ENCODE assay signal across 28 cellular contexts in genomic region chr1:167856711-167857418, GRCh38. TPM values are rescaled to one million over a fixed set of nuclear protein-coding genes. Genes with fewer than 3 reads are reported as not detected.
"Had no signal": no experiment of that assay in that cellular context is flagged by ENCODE, and none has a peak within 500 bp of the region (broad histone marks: within the 10 kb centered on the region; RNA-seq: fewer than 3 reads in every experiment).

No MANE protein-coding gene starts in this region.

- H3K27me3 Mint-ChIP-seq: stimulated activated naive CD8-positive, alpha-beta T cell treated with anti-CD3 and anti-CD28 coated beads, Interleukin-15, Interleukin-2, amounts not matched to agents 100 ng/mL and 50 ng/mL, for 24 hours had no signal

- H3K4me1 Mint-ChIP-seq: stimulated activated effector memory CD8-positive, alpha-beta T cell treated with anti-CD3 and anti-CD28 coated beads, Interleukin-12 subunit alpha, Interleukin-12 subunit beta, amount 100 ng/mL, for 72 hours had no signal

- H3K4me3 Mint-ChIP-seq: naive thymus-derived CD4-positive, alpha-beta T cell; natural killer cell treated with Interleukin-12 subunit alpha and Interleukin-12 subunit beta and Interleukin-15 and Interleukin-18, amount 100 ng/mL, for 72 hours; stimulated activated effector memory CD8-positive, alpha-beta T cell treated with anti-CD3 and anti-CD28 coated beads, Interleukin-12 subunit alpha, Interleukin-12 subunit beta, amount 100 ng/mL, for 72 hours; stimulated activated naive CD8-positive, alpha-beta T cell treated with anti-CD3 and anti-CD28 coated beads, Interleukin-15, Interleukin-2, amounts not matched to agents 100 ng/mL and 50 ng/mL, for 24 hours had no signal

- H3K4me3 ChIP-seq: left ventricle myocardium inferior, lung, mucosa of descending colon, psoas muscle, right atrium auricular region, right lobe of liver, smooth muscle cell, suprapubic skin, thoracic aorta, tibial artery, upper lobe of right lung had no signal

- H3K36me3 Mint-ChIP-seq: naive thymus-derived CD4-positive, alpha-beta T cell; natural killer cell treated with Interleukin-12 subunit alpha and Interleukin-12 subunit beta and Interleukin-15 and Interleukin-18, amount 100 ng/mL, for 72 hours; stimulated activated effector memory CD8-positive, alpha-beta T cell treated with anti-CD3 and anti-CD28 coated beads, Interleukin-12 subunit alpha, Interleukin-12 subunit beta, amount 100 ng/mL, for 72 hours had no signal

- H3K27ac Mint-ChIP-seq: natural killer cell treated with Interleukin-12 subunit alpha and Interleukin-12 subunit beta and Interleukin-15 and Interleukin-18, amount 100 ng/mL, for 72 hours; stimulated activated effector memory CD8-positive, alpha-beta T cell treated with anti-CD3 and anti-CD28 coated beads, Interleukin-12 subunit alpha, Interleukin-12 subunit beta, amount 100 ng/mL, for 72 hours; stimulated activated naive CD8-positive, alpha-beta T cell treated with anti-CD3 and anti-CD28 coated beads, Interleukin-15, Interleukin-2, amounts not matched to agents 100 ng/mL and 50 ng/mL, for 24 hours had no signal

- DNase-seq: hypothalamus; islet precursor cell; left ventricle myocardium inferior; midbrain; mucosa of descending colon; naive thymus-derived CD4-positive, alpha-beta T cell; occipital lobe; psoas muscle; right lobe of liver; stimulated activated CD4-positive, alpha-beta T cell treated with anti-CD3 and anti-CD28 coated beads, Interleukin-1b, Interleukin-23, amount 100 ng/mL, for 48 hours; stimulated activated CD4-positive, alpha-beta T cell treated with anti-CD3 and anti-CD28 coated beads, Interleukin-4, amount 100 ng/mL, for 1 hour; stimulated activated naive CD4-positive, alpha-beta T cell; tibial artery; trophoblast cell; upper lobe of right lung had no signal

- ATAC-seq: mucosa of descending colon; naive thymus-derived CD4-positive, alpha-beta T cell; natural killer cell treated with Interleukin-12 subunit alpha and Interleukin-12 subunit beta and Interleukin-15 and Interleukin-18, amount 100 ng/mL, for 72 hours; psoas muscle; right lobe of liver; stimulated activated effector memory CD8-positive, alpha-beta T cell treated with anti-CD3 and anti-CD28 coated beads, Interleukin-12 subunit alpha, Interleukin-12 subunit beta, amount 100 ng/mL, for 72 hours; upper lobe of right lung had no signal

- H3K9me3 Mint-ChIP-seq: naive thymus-derived CD4-positive, alpha-beta T cell; natural killer cell treated with Interleukin-12 subunit alpha and Interleukin-12 subunit beta and Interleukin-15 and Interleukin-18, amount 100 ng/mL, for 72 hours; stimulated activated effector memory CD8-positive, alpha-beta T cell treated with anti-CD3 and anti-CD28 coated beads, Interleukin-12 subunit alpha, Interleukin-12 subunit beta, amount 100 ng/mL, for 72 hours; stimulated activated naive CD8-positive, alpha-beta T cell treated with anti-CD3 and anti-CD28 coated beads, Interleukin-15, Interleukin-2, amounts not matched to agents 100 ng/mL and 50 ng/mL, for 24 hours had no signal

- FAIRE-seq: urothelium cell line had no signal

- H3K36me3 ChIP-seq: left ventricle myocardium inferior, neutrophil, right atrium auricular region, suprapubic skin, thoracic aorta, tibial artery, upper lobe of right lung had no signal

- H3K27ac ChIP-seq: left ventricle myocardium inferior, neutrophil, parathyroid adenoma, psoas muscle, right atrium auricular region, right lobe of liver, suprapubic skin, thoracic aorta, tibial artery, upper lobe of right lung had no signal

- H3K79me2 ChIP-seq: parathyroid adenoma had no signal

- H3K27me3 ChIP-seq: neutrophil, right atrium auricular region, right lobe of liver, suprapubic skin, tibial artery, upper lobe of right lung had no signal

- H3K9me3 ChIP-seq: left ventricle myocardium inferior, mucosa of descending colon, neutrophil, psoas muscle, right atrium auricular region, right lobe of liver, suprapubic skin, thoracic aorta, tibial artery, upper lobe of right lung had no signal

- H3K4me1 ChIP-seq: left ventricle myocardium inferior, parathyroid adenoma, psoas muscle, right atrium auricular region, right lobe of liver, suprapubic skin, tibial artery, upper lobe of right lung had no signal

- H3K9ac ChIP-seq: parathyroid adenoma had no signal

- H3K4me2 ChIP-seq: smooth muscle cell had no signal

- H2AFZ ChIP-seq: parathyroid adenoma had no signal

RNA-seq across cellular contexts. Expression of gene ADCY10, which starts 57.1 kb away (rescaled TPM):
- total RNA-seq: kidney epithelial cell, myocyte, smooth muscle cell, suprapubic skin had no signal
- polyA plus RNA-seq: smooth muscle cell had no signal
